14 cellular contexts compared by ENCODE assay signal in genomic region chr1:227938276-227938675, GRCh38. TPM values are rescaled to one million over a fixed set of nuclear protein-coding genes. Genes with fewer than 3 reads are reported as not detected.
"Had no signal": no experiment of that assay in that cellular context is flagged by ENCODE, and none has a peak within 500 bp of the region (broad histone marks: within the 10 kb centered on the region; RNA-seq: fewer than 3 reads in every experiment).

No MANE protein-coding gene starts in this region.

- H3K4me1 Mint-ChIP-seq: activated naive CD4-positive, alpha-beta T cell treated with anti-CD3 and anti-CD28 coated beads, Interleukin-2, amount 10 ng/mL, durations not matched to agents 7 days and 5 days had no signal

- H3K27ac ChIP-seq: adrenal gland, coronary artery, foreskin keratinocyte, neutrophil had no signal

- H3K27ac Mint-ChIP-seq: activated naive CD4-positive, alpha-beta T cell treated with anti-CD3 and anti-CD28 coated beads, Interleukin-2, amount 10 ng/mL, durations not matched to agents 7 days and 5 days; activated T-helper 17 cell treated with anti-CD3 and anti-CD28 coated beads, Interleukin-2, amount 50 U/mL, for 72 hours; naive thymus-derived CD4-positive, alpha-beta T cell; type B pancreatic cell had no signal

- H3K9me3 ChIP-seq: adrenal gland, neutrophil had no signal

- H3K36me3 Mint-ChIP-seq: activated naive CD4-positive, alpha-beta T cell treated with anti-CD3 and anti-CD28 coated beads, Interleukin-2, amount 10 ng/mL, durations not matched to agents 7 days and 5 days had no signal

- ATAC-seq: activated T-helper 17 cell treated with anti-CD3 and anti-CD28 coated beads, Interleukin-2, amount 50 U/mL, for 72 hours; foreskin keratinocyte; naive thymus-derived CD4-positive, alpha-beta T cell; stimulated activated naive CD8-positive, alpha-beta T cell treated with anti-CD3 and anti-CD28 coated beads, Interleukin-15, Interleukin-2, amounts not matched to agents 100 U/mL and 50 U/mL, for 24 hours had no signal

- H3K4me1 ChIP-seq: adrenal gland, foreskin keratinocyte had no signal

- H3K9me3 Mint-ChIP-seq: type B pancreatic cell had no signal

- H3K4me3 Mint-ChIP-seq: activated naive CD4-positive, alpha-beta T cell treated with anti-CD3 and anti-CD28 coated beads, Interleukin-2, amount 10 ng/mL, durations not matched to agents 7 days and 5 days; activated T-helper 17 cell treated with anti-CD3 and anti-CD28 coated beads, Interleukin-2, amount 50 U/mL, for 72 hours; central memory CD8-positive, alpha-beta T cell; naive thymus-derived CD4-positive, alpha-beta T cell; type B pancreatic cell had no signal

- DNase-seq: activated CD4-positive, alpha-beta T cell treated with anti-CD3 and anti-CD28 coated beads for 1 hour; activated CD4-positive, alpha-beta T cell treated with anti-CD3 and anti-CD28 coated beads, Interleukin-2, amount 50 U/mL, for 48 hours; adrenal gland; effector CD4-positive, alpha-beta T cell; foreskin keratinocyte; naive thymus-derived CD4-positive, alpha-beta T cell; stimulated activated naive CD8-positive, alpha-beta T cell treated with anti-CD3 and anti-CD28 coated beads, Interleukin-15, Interleukin-2, amounts not matched to agents 100 U/mL and 50 U/mL, for 24 hours had no signal

- H3K27me3 ChIP-seq: adrenal gland, foreskin keratinocyte had no signal

- H3K27me3 Mint-ChIP-seq: activated T-helper 17 cell treated with anti-CD3 and anti-CD28 coated beads, Interleukin-2, amount 50 U/mL, for 72 hours; central memory CD8-positive, alpha-beta T cell had no signal

- H3K36me3 ChIP-seq: adrenal gland, neutrophil had no signal

- H3K4me3 ChIP-seq: adrenal gland, coronary artery, smooth muscle cell had no signal

- H3K4me2 ChIP-seq: smooth muscle cell had no signal

RNA-seq across cellular contexts. Expression of gene WNT9A, which starts 9.5 kb away (rescaled TPM):
- polyA plus RNA-seq: naive thymus-derived CD4-positive, alpha-beta T cell had no signal
